Comparison of ENCODE assay signal across 16 cellular contexts in genomic region chr4:63563288-63564014, GRCh38.
A peak's percentile ranks its signal among the peaks of the same experiment; 100 is the strongest.
DNase-seq lines count a peak whose midpoint lies in the region; ATAC-seq and TF ChIP-seq lines count a peak whose summit lies in the region.
"Had no signal": no experiment of that assay in that cellular context is flagged by ENCODE, and none has a peak within 500 bp of the region (broad histone marks: within the 10 kb centered on the region; RNA-seq: fewer than 3 reads in every experiment).

No MANE protein-coding gene starts in this region.

- no peak overlapping the region for H3K27ac ChIP-seq in HEK293 (ENCODE audit: extremely low read depth, low read depth, low read length)
- no peak overlapping the region for H3K27ac ChIP-seq in foreskin keratinocyte
- no peak overlapping the region for H3K27ac ChIP-seq in sigmoid colon
- H3K27ac ChIP-seq in psoas muscle = no peak overlapping the region
- H3K27ac ChIP-seq: tibial nerve had no signal

- no peak for DNase-seq in BE2C
- DNase-seq in NCI-H524 (lab: John Stamatoyannopoulos, UW) = peak; percentile 6 to 36
- no peak for DNase-seq in foreskin keratinocyte
- no peak for DNase-seq in activated CD4-positive, alpha-beta memory T cell treated with anti-CD3 and anti-CD28 coated beads, Interleukin-2, amount 10 ng/mL, durations not matched to agents 7 days and 5 days
- DNase-seq in sigmoid colon = no peak
- DNase-seq in psoas muscle = no peak
- DNase-seq: activated CD8-positive, alpha-beta memory T cell treated with anti-CD3 and anti-CD28 coated beads, Interleukin-2, amount 50 U/mL, for 48 hours; amygdala; effector memory CD8-positive, alpha-beta T cell; GDM1; HCEC 1CT; MV-4-11; T1000 had no signal

- no peaks in the 10 kb centered on the region for H3K36me3 ChIP-seq in BE2C
- no peaks in the 10 kb centered on the region for H3K36me3 ChIP-seq in HEK293 (ENCODE audit: control insufficient read depth in 2 of 2, insufficient read depth in 1 of 2, low read length in 2 of 2)
- no peaks in the 10 kb centered on the region for H3K36me3 ChIP-seq in sigmoid colon
- H3K36me3 ChIP-seq in psoas muscle (ENCODE audit: insufficient read depth in 1 of 2, low read depth in 1 of 2) = no peaks in the 10 kb centered on the region
- H3K36me3 ChIP-seq: tibial nerve had no signal

- no peaks in the 10 kb centered on the region for H3K4me1 Mint-ChIP-seq in activated CD4-positive, alpha-beta memory T cell treated with anti-CD3 and anti-CD28 coated beads, Interleukin-2, amount 10 ng/mL, durations not matched to agents 7 days and 5 days

- TF ChIP-seq CTCF in BE2C (IDR thresholded peaks at IDR 0.05; ENCODE audit: low read depth, low read length) (peak; percentile 38), HEK293 (tag by site-specific recombination; IDR thresholded peaks at IDR 0.05) (no peak), foreskin keratinocyte (conservative IDR thresholded peaks at IDR 0.05) (peak; percentile 49), sigmoid colon (IDR thresholded peaks at IDR 0.05) (no peak), psoas muscle (IDR thresholded peaks at IDR 0.05) (no peak)

- no peaks in the 10 kb centered on the region for H3K27me3 Mint-ChIP-seq in activated CD4-positive, alpha-beta memory T cell treated with anti-CD3 and anti-CD28 coated beads, Interleukin-2, amount 10 ng/mL, durations not matched to agents 7 days and 5 days
- H3K27me3 Mint-ChIP-seq: effector memory CD8-positive, alpha-beta T cell had no signal

- H3K27ac Mint-ChIP-seq in activated CD4-positive, alpha-beta memory T cell treated with anti-CD3 and anti-CD28 coated beads, Interleukin-2, amount 10 ng/mL, durations not matched to agents 7 days and 5 days = no peak overlapping the region
- H3K27ac Mint-ChIP-seq: effector memory CD8-positive, alpha-beta T cell had no signal

- 48 to 58% methylated on average over 4 of the region's 4 CpGs for WGBS in sigmoid colon, 2 donors
- WGBS in psoas muscle, 3 donors = 57 to 63% (median 57%) methylated on average over 4 of the region's 4 CpGs

- intact Hi-C loops in sigmoid colon (cut with DNase I) (no loop called here), psoas muscle (cut with DNase I) (no loop called here)

- no peak overlapping the region for H3K4me3 ChIP-seq in BE2C (ENCODE audit: low read depth, low read length)
- H3K4me3 ChIP-seq in HEK293 (ENCODE audit: low read depth, low read length) = no peak overlapping the region
- H3K4me3 ChIP-seq in sigmoid colon = no peak overlapping the region
- no peak overlapping the region for H3K4me3 ChIP-seq in psoas muscle
- H3K4me3 ChIP-seq: tibial nerve had no signal

- no peaks in the 10 kb centered on the region for H3K36me3 Mint-ChIP-seq in activated CD4-positive, alpha-beta memory T cell treated with anti-CD3 and anti-CD28 coated beads, Interleukin-2, amount 10 ng/mL, durations not matched to agents 7 days and 5 days (ENCODE audit: low read depth)

- no peak overlapping the region for H3K4me3 Mint-ChIP-seq in activated CD4-positive, alpha-beta memory T cell treated with anti-CD3 and anti-CD28 coated beads, Interleukin-2, amount 10 ng/mL, durations not matched to agents 7 days and 5 days
- H3K4me3 Mint-ChIP-seq: effector memory CD8-positive, alpha-beta T cell had no signal

- peaks cover 9% of the 10 kb centered on the region for H3K9me3 Mint-ChIP-seq in activated CD4-positive, alpha-beta memory T cell treated with anti-CD3 and anti-CD28 coated beads, Interleukin-2, amount 10 ng/mL, durations not matched to agents 7 days and 5 days

- H3K9me3 ChIP-seq in BE2C (no peaks in the 10 kb centered on the region), HEK293 (ENCODE audit: control insufficient read depth, insufficient read depth, low read depth, low read length) (no peaks in the 10 kb centered on the region), sigmoid colon (peaks cover 0 to 3% (median 0%) of the 10 kb centered on the region in 4 donors), psoas muscle (no peaks in the 10 kb centered on the region)

- POLR2A ChIA-PET in HEK293 (lab: Yijun Ruan, JAX) = no interaction called here
- POLR2A ChIA-PET in activated CD4-positive, alpha-beta memory T cell treated with anti-CD3 and anti-CD28 coated beads, Interleukin-2, amount 10 ng/mL, durations not matched to agents 7 days and 5 days (lab: Charles Lee) = no interaction called here

- ATAC-seq in foreskin keratinocyte (peak; percentile 54), HG02840 (IDR thresholded peaks at IDR 0.05; ENCODE audit: low FRiP score, unreplicated experiment) (no peak), psoas muscle (no peak)
- ATAC-seq: effector memory CD8-positive, alpha-beta T cell had no signal

- no peak for TF ChIP-seq EP300 in sigmoid colon (IDR thresholded peaks at IDR 0.05)

- TF ChIP-seq POLR2A in sigmoid colon (IDR thresholded peaks at IDR 0.05) = no peak

- H3K27me3 ChIP-seq in BE2C (no peaks in the 10 kb centered on the region), foreskin keratinocyte (no peaks in the 10 kb centered on the region), sigmoid colon (no peaks in the 10 kb centered on the region), psoas muscle (ENCODE audit: insufficient read depth in 3 of 3, low read length in 2 of 3) (no peaks in the 10 kb centered on the region)
- H3K27me3 ChIP-seq: tibial nerve had no signal

- CTCF ChIA-PET in HEK293 (lab: Yijun Ruan, JAX) = interaction anchor here (0.6 kb wide), 3 partner anchors 267 to 692 kb away, joined by 3 to 4 read pairs (median 3); no protein-coding TSS in a partner anchor
- CTCF ChIA-PET in activated CD4-positive, alpha-beta memory T cell treated with anti-CD3 and anti-CD28 coated beads, Interleukin-2, amount 10 ng/mL, durations not matched to agents 7 days and 5 days (lab: Charles Lee) = no interaction called here

- H3K4me1 ChIP-seq in BE2C = no peaks in the 10 kb centered on the region
- no peaks in the 10 kb centered on the region for H3K4me1 ChIP-seq in HEK293 (ENCODE audit: control insufficient read depth, insufficient read depth, low read length)
- no peaks in the 10 kb centered on the region for H3K4me1 ChIP-seq in foreskin keratinocyte
- no peaks in the 10 kb centered on the region for H3K4me1 ChIP-seq in sigmoid colon
- H3K4me1 ChIP-seq in psoas muscle = no peaks in the 10 kb centered on the region
- H3K4me1 ChIP-seq: tibial nerve had no signal

TF ChIP-seq in HEK293, 187 proteins besides CTCF, POLR2A, EP300 and RAD21:
- no peak for TF ChIP-seq ZNF488 (tag by site-specific recombination; IDR thresholded peaks at IDR 0.05)
- TF ChIP-seq ZNF366 (tag by site-specific recombination; conservative IDR thresholded peaks at IDR 0.05) = no peak
- peak; percentile 9; the same call in 1 of the 2 replicates for TF ChIP-seq ZNF654 (tag by site-specific recombination; IDR thresholded peaks at IDR 0.05; ENCODE audit: low read depth)
- TF ChIP-seq ZSCAN16 (tag by site-specific recombination; IDR thresholded peaks at IDR 0.05) = no peak

Comparison
In these comparisons a context has a peak if more than half of its experiments do, and no peak if none do; other contexts are left out.
1. DNase-seq: peak in NCI-H524 (2 of 2); none in BE2C (single experiment), foreskin keratinocyte (0 of 2), activated CD4-positive, alpha-beta memory T cell treated with anti-CD3 and anti-CD28 coated beads, Interleukin-2, amount 10 ng/mL, durations not matched to agents 7 days and 5 days (single experiment), sigmoid colon (single experiment) and psoas muscle (0 of 2).
2. CTCF ChIP-seq: peak in BE2C (single experiment) and foreskin keratinocyte (single experiment); none in HEK293 (single experiment), sigmoid colon (0 of 4) and psoas muscle (single experiment).